ENCODE assay signal across 8 cellular contexts in genomic region chr1:205226868-205227583, GRCh38. TPM values are rescaled to one million over a fixed set of nuclear protein-coding genes. Genes with fewer than 3 reads are reported as not detected.
DNase-seq lines count a peak whose midpoint lies in the region; ATAC-seq, FAIRE-seq and TF ChIP-seq lines count a peak whose summit lies in the region.

No MANE protein-coding gene starts in this region.

- H3K4me3 ChIP-seq in MM.1S (ENCODE audit: low read length) = peak overlapping the region; percentile 68
- peak overlapping the region; percentile 60 for H3K4me3 ChIP-seq in astrocyte (ENCODE audit: insufficient read depth, low read depth, low read length)
- peak overlapping the region; percentile 74 to 79 (median 77) for H3K4me3 ChIP-seq in subcutaneous abdominal adipose tissue (ENCODE audit: low read depth in 1 of 5, low read length in 5 of 5)

- peaks cover 8% of the 10 kb centered on the region; the same call in 1 of the 2 replicates for H3K27me3 ChIP-seq in MM.1S (replicated peaks; ENCODE audit: insufficient read depth, low read length)
- H3K27me3 ChIP-seq in astrocyte (ENCODE audit: insufficient read depth, low read length) = peaks cover 7% of the 10 kb centered on the region
- H3K27me3 ChIP-seq in subcutaneous abdominal adipose tissue (ENCODE audit: control insufficient read depth in 5 of 5, insufficient read depth in 4 of 5, low read length in 5 of 5) = peaks cover 0 to 4% (median 3%) of the 10 kb centered on the region in 5 donors

- TF ChIP-seq CTCF in MM.1S (IDR thresholded peaks at IDR 0.05; ENCODE audit: low read length) (no peak), astrocyte (IDR thresholded peaks at IDR 0.05; ENCODE audit: insufficient read depth, low read depth, low read length) (peak; percentile 23)

- H3K9me3 Mint-ChIP-seq in astrocyte (ENCODE audit: unreplicated experiment) = no peaks in the 10 kb centered on the region

- H3K4me2 ChIP-seq in MM.1S (ENCODE audit: low read depth, low read length) (peak overlapping the region; percentile 94), astrocyte (ENCODE audit: low read length) (peak overlapping the region; percentile 100)

- ATAC-seq in GM21786 (IDR thresholded peaks at IDR 0.05; ENCODE audit: unreplicated experiment) = no peak
- ATAC-seq in GM19455 (IDR thresholded peaks at IDR 0.05; ENCODE audit: unreplicated experiment) = no peak

- H3F3A ChIP-seq in MM.1S (ENCODE audit: insufficient read depth, low read length) = peaks cover 35% of the 10 kb centered on the region

- H3K4me1 Mint-ChIP-seq in astrocyte (ENCODE audit: low read depth, unreplicated experiment) = peaks cover 27% of the 10 kb centered on the region

- peaks cover 2% of the 10 kb centered on the region for H3K36me3 Mint-ChIP-seq in astrocyte (ENCODE audit: low read depth, unreplicated experiment)

- H3K79me2 ChIP-seq in MM.1S (ENCODE audit: low read length) (peaks cover 21% of the 10 kb centered on the region), astrocyte (ENCODE audit: insufficient read depth, low read length) (no peaks in the 10 kb centered on the region)

- DNase-seq in DMS79 (lab: John Stamatoyannopoulos, UW) (peak; percentile 47), MM.1S (peak; percentile 21), astrocyte (ENCODE audit: low read depth) (peak; percentile 58), kidney glomerular epithelial cell (lab: John Stamatoyannopoulos, UW) (peak; percentile 70)
- DNase-seq in stimulated activated CD8-positive, alpha-beta memory T cell treated with anti-CD3 and anti-CD28 coated beads, Interleukin-4, amount 100 ng/mL, for 48 hours = no peak

- peak overlapping the region; percentile 41; the same call in 1 of the 2 replicates for H3K9ac ChIP-seq in MM.1S (ENCODE audit: low read length)
- H3K9ac ChIP-seq in astrocyte (ENCODE audit: low read length) = peak overlapping the region; percentile 67
- H3K9ac ChIP-seq in subcutaneous abdominal adipose tissue (ENCODE audit: low read length in 5 of 5) = peak overlapping the region in 3 of 5 donors; percentile 53 to 63 (median 59)

- H3K9me3 ChIP-seq in MM.1S (replicated peaks; ENCODE audit: insufficient read depth, low read length) (no peaks in the 10 kb centered on the region), astrocyte (ENCODE audit: insufficient read depth, low read depth, low read length) (no peaks in the 10 kb centered on the region), subcutaneous abdominal adipose tissue (ENCODE audit: control insufficient read depth in 5 of 5, low read length in 5 of 5) (no peaks in the 10 kb centered on the region)

- peak overlapping the region; percentile 91 for H3K27ac Mint-ChIP-seq in astrocyte (ENCODE audit: unreplicated experiment)

- H3K27ac ChIP-seq in MM.1S (ENCODE audit: low read length) = no peak overlapping the region
- peak overlapping the region; percentile 49 for H3K27ac ChIP-seq in astrocyte (ENCODE audit: low read depth, low read length)
- no peak overlapping the region for H3K27ac ChIP-seq in subcutaneous abdominal adipose tissue (ENCODE audit: low read depth, low read length)

- H3K36me3 ChIP-seq in MM.1S (replicated peaks; ENCODE audit: insufficient read depth, low read length) (no peaks in the 10 kb centered on the region), astrocyte (ENCODE audit: insufficient read depth, low read length) (no peaks in the 10 kb centered on the region), subcutaneous abdominal adipose tissue (ENCODE audit: control insufficient read depth in 5 of 5, insufficient read depth in 5 of 5, low read length in 5 of 5) (no peaks in the 10 kb centered on the region)

- H3K4me1 ChIP-seq in MM.1S (ENCODE audit: low read length) (peaks cover 14% of the 10 kb centered on the region), astrocyte (ENCODE audit: insufficient read depth, low read length) (peaks cover 23% of the 10 kb centered on the region), subcutaneous abdominal adipose tissue (ENCODE audit: control insufficient read depth in 5 of 5, insufficient read depth in 5 of 5, low read length in 5 of 5) (peaks cover 2 to 35% (median 26%) of the 10 kb centered on the region in 5 donors)

- no peaks in the 10 kb centered on the region for H3K27me3 Mint-ChIP-seq in astrocyte (ENCODE audit: low read depth, unreplicated experiment)

- FAIRE-seq in astrocyte (lab: Jason Lieb, UNC) = no peak

- no peaks in the 10 kb centered on the region for H3K9me2 ChIP-seq in MM.1S (replicated peaks; ENCODE audit: insufficient read depth, low read length)

- H4K20me1 ChIP-seq in MM.1S (ENCODE audit: insufficient read depth, low read length) = no peaks in the 10 kb centered on the region
- H4K20me1 ChIP-seq in astrocyte (ENCODE audit: insufficient read depth, low read length) = peaks cover 8% of the 10 kb centered on the region

- H2AFZ ChIP-seq in MM.1S (ENCODE audit: low read length) (peak overlapping the region; percentile 85), astrocyte (ENCODE audit: low read depth, low read length) (peak overlapping the region; percentile 77)

- H3K4me3 Mint-ChIP-seq in astrocyte (ENCODE audit: unreplicated experiment) = peak overlapping the region; percentile 81

RNA-seq across cellular contexts. Expression of gene TMCC2, which starts 0.7 kb away (rescaled TPM):
- total RNA-seq in astrocyte = 10.6 and 10.8 TPM in 2 replicates

RNA-seq across cellular contexts. Expression of gene DSTYK, which starts 15.5 kb away (rescaled TPM):
- total RNA-seq in astrocyte = 15.2 and 15.4 TPM in 2 replicates
